8 cellular contexts compared by ENCODE assay signal in genomic region chr3:44624696-44625528, GRCh38. TPM values are rescaled to one million over a fixed set of nuclear protein-coding genes. Genes with fewer than 3 reads are reported as not detected.
DNase-seq lines count a peak whose midpoint lies in the region; ATAC-seq and TF ChIP-seq lines count a peak whose summit lies in the region.

TSS of gene ZNF197 (plus strand) at chr3:44625036. CDS start at chr3:44629155, 4,119 bp downstream.

- CTCF ChIA-PET in BJ (lab: Yijun Ruan, JAX), result interaction anchor here (1.0 to 1.6 kb wide), 3 partner anchors 12 to 21 kb away, joined by 3 to 5 read pairs (median 3); no protein-coding TSS in a partner anchor

- intact Hi-C loops in dorsolateral prefrontal cortex (cut with DNase I), result loop anchor here (1.0 to 10.0 kb wide), 7 partner anchors 23 to 150 kb away; partner anchors contain the start of genes ZNF35 (in 2 of the 2) and ZNF445 (in 2 of the 2)
- intact Hi-C loops in lower leg skin (cut with DNase I; ENCODE audit: low total_unique reads), result no loop called here

- POLR2A ChIA-PET in BJ (lab: Charles Lee), result no interaction called here

- no peak for TF ChIP-seq POLR2A in lower leg skin (IDR thresholded peaks at IDR 0.05)

- ATAC-seq in GM19043 (IDR thresholded peaks at IDR 0.05; ENCODE audit: low read depth, unreplicated experiment), result peak; percentile 91
- ATAC-seq in HG03354 (IDR thresholded peaks at IDR 0.05; ENCODE audit: poor library complexity, severe bottlenecking, unreplicated experiment), result peak; percentile 95

- peak within 1 kb of the TSS in 57 of 59 donors; percentile 14 to 94 (median 86) for H3K27ac ChIP-seq in dorsolateral prefrontal cortex

- peak; percentile 56 for DNase-seq in BJ (ENCODE audit: low read depth)
- DNase-seq in NCI-H524 treated with DMSO at 0.1 percent for 48 hours (lab: John Stamatoyannopoulos, UW), result peak; percentile 43
- peak; percentile 32 for DNase-seq in activated CD4-positive, alpha-beta T cell treated with anti-CD3 and anti-CD28 coated beads, Interleukin-2, amount 50 U/mL, for 1 hour
- DNase-seq in dorsolateral prefrontal cortex, result peak; percentile 81 to 93 (median 90)
- DNase-seq in lower leg skin (ENCODE audit: low spot score in 2 of 2), result peak; percentile 85 to 96
- peak; percentile 41 to 61 for DNase-seq in stimulated activated CD4-positive, alpha-beta T cell treated with anti-CD3 and anti-CD28 coated beads, Interleukin-4, amount 100 ng/mL, for 48 hours (ENCODE audit: low read depth in 2 of 2)

- H3K27me3 ChIP-seq in BJ (ENCODE audit: control insufficient read depth, insufficient read depth, low read length) (no peaks in the 10 kb centered on the region), dorsolateral prefrontal cortex (no peaks in the 10 kb centered on the region)

- H3K4me3 ChIP-seq in BJ (ENCODE audit: low read depth, low read length) (peak within 1 kb of the TSS; percentile 78), dorsolateral prefrontal cortex (peak within 1 kb of the TSS; percentile 48 to 98 (median 93)), lower leg skin (ENCODE audit: low read depth, poor library complexity, severe bottlenecking) (peak within 1 kb of the TSS; percentile 72)

- H3K36me3 ChIP-seq in BJ (ENCODE audit: control insufficient read depth, insufficient read depth, low read length), result peaks cover 3% of the 10 kb centered on the region; the same call in 1 of the 2 replicates

- 0% methylated on average over 16 to 37 of the region's 50 CpGs for WGBS in lower leg skin, 2 donors

- no peak for TF ChIP-seq CTCF in BJ (IDR thresholded peaks at IDR 0.05; ENCODE audit: insufficient read depth, low read depth, low read length)
- peak in 52 of 56 donors; percentile 16 to 70 (median 49) for TF ChIP-seq CTCF in dorsolateral prefrontal cortex (IDR thresholded peaks at IDR 0.05 in 54 of 56, conservative IDR thresholded peaks at IDR 0.05 in 2 of 56; ENCODE audit: low read depth in 1 of 56, partially characterized antibody in 56 of 56)
- no peak for TF ChIP-seq CTCF in lower leg skin (IDR thresholded peaks at IDR 0.05)

RNA-seq across cellular contexts. Expression of gene ZNF197, which starts in this region (rescaled TPM):
- 6.8 and 8.0 TPM in 2 replicates for polyA plus RNA-seq in BJ (2011; rRNA removed)
- 7.2 and 13.6 TPM in 2 replicates for polyA minus RNA-seq in BJ (2011; rRNA and poly(A)+ RNA removed)
- total RNA-seq in dorsolateral prefrontal cortex (10 to 100 TPM; 18.3 to 34.0 (median 24.6) TPM), lower leg skin (10 to 100 TPM; 13.2 to 19.4 (median 15.8) TPM)

Comparison
In these comparisons a context has a peak if more than half of its experiments do, and no peak if none do; other contexts are left out.
1. Peak in every context shown above with its lines: DNase-seq, ATAC-seq, H3K4me3 ChIP-seq and H3K27ac ChIP-seq.
2. DNase-seq: peak in every context shown above with its lines; median percentile 90 in lower leg skin; 90 in dorsolateral prefrontal cortex; 56 in BJ; 51 in stimulated activated CD4-positive, alpha-beta T cell treated with anti-CD3 and anti-CD28 coated beads, Interleukin-4, amount 100 ng/mL, for 48 hours; 43 in NCI-H524 treated with DMSO at 0.1 percent for 48 hours; 32 in activated CD4-positive, alpha-beta T cell treated with anti-CD3 and anti-CD28 coated beads, Interleukin-2, amount 50 U/mL, for 1 hour.
3. CTCF ChIP-seq: peak in dorsolateral prefrontal cortex (52 of 56); none in BJ (single experiment) and lower leg skin (0 of 3).